17 cellular contexts compared by ENCODE assay signal in the genomic region with DNA sequence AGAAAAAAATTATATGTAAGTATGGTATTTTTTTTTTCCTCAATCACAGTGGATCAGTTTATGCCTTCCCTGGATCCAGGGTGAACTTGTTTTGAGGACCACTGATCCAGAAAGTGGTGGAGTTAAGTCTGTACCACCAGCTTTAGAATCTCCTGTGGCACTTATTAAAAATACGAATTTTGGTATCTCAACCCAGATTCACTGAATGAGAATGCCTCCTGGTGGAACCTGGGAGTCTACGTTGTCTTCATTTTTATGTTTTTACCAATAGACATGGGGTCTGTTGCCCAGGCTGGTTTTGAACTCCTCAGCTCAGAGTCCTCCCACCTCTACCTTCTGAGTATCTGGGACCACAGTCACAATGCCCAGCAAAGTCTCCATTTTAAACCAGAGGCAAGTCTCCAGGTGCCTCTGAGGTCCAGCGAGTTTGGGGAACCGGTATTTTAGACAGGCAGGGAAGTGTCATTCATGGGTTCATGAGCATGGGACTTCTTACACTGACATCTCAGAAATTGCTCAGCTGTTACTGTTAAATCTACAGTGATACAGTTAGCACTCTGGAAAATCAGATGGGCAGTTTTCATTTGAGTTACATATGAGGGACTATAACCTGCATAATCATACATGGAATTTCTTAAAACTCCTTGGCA.
"Had no signal": no experiment of that assay in that cellular context is flagged by ENCODE, and none has a peak within 500 bp of the region (broad histone marks: within the 10 kb centered on the region; RNA-seq: fewer than 3 reads in every experiment).

No MANE protein-coding gene starts in this region.

- H3K36me3 ChIP-seq: spleen, stomach, thoracic aorta had no signal

- H3K9me3 Mint-ChIP-seq: activated naive CD4-positive, alpha-beta T cell treated with anti-CD3 and anti-CD28 coated beads for 36 hours; activated naive CD8-positive, alpha-beta T cell treated with anti-CD3 and anti-CD28 coated beads, Interleukin-2, amount 50 U/mL, for 24 hours; activated T-helper 2 cell treated with anti-CD3 and anti-CD28 coated beads, Interferon-gamma antibody, Interleukin-2, Interleukin-4, amounts not matched to agents 10 μg/mL and 5 μg/mL and 100 μg/mL, durations not matched to agents 14 hours and 24 hours and 36 hours; mesothelial cell of epicardium; neural crest cell had no signal

- H3K9me3 ChIP-seq: spleen, stomach, thoracic aorta had no signal

- H3K4me3 Mint-ChIP-seq: activated naive CD4-positive, alpha-beta T cell treated with anti-CD3 and anti-CD28 coated beads for 36 hours; activated naive CD8-positive, alpha-beta T cell treated with anti-CD3 and anti-CD28 coated beads, Interleukin-2, amount 50 U/mL, for 24 hours; mesothelial cell of epicardium; neural crest cell had no signal

- H3K27me3 ChIP-seq: spleen, stomach had no signal

- DNase-seq: activated CD4-positive, alpha-beta T cell treated with anti-CD3 and anti-CD28 coated beads for 1 hour; activated CD4-positive, alpha-beta T cell treated with anti-CD3 and anti-CD28 coated beads, Interleukin-2, amount 50 U/mL, for 4 hours; activated naive CD4-positive, alpha-beta T cell treated with anti-CD3 and anti-CD28 coated beads for 36 hours; activated naive CD8-positive, alpha-beta T cell treated with anti-CD3 and anti-CD28 coated beads, Interleukin-2, amount 50 U/mL, for 24 hours; activated T-cell treated with anti-CD3 and anti-CD28 coated beads for 4 hours; aorta; effector CD8-positive, alpha-beta T cell; foreskin fibroblast; glutamatergic neuron; spleen; stomach; T1000 had no signal

- H3K36me3 Mint-ChIP-seq: mesothelial cell of epicardium had no signal

- H3K27ac Mint-ChIP-seq: activated naive CD4-positive, alpha-beta T cell treated with anti-CD3 and anti-CD28 coated beads for 36 hours; activated naive CD8-positive, alpha-beta T cell treated with anti-CD3 and anti-CD28 coated beads, Interleukin-2, amount 50 U/mL, for 24 hours; activated T-helper 2 cell treated with anti-CD3 and anti-CD28 coated beads, Interferon-gamma antibody, Interleukin-2, Interleukin-4, amounts not matched to agents 10 μg/mL and 5 μg/mL and 100 μg/mL, durations not matched to agents 14 hours and 24 hours and 36 hours had no signal

- H3K4me3 ChIP-seq: spleen, stomach, thoracic aorta had no signal

- H3K27me3 Mint-ChIP-seq: activated naive CD8-positive, alpha-beta T cell treated with anti-CD3 and anti-CD28 coated beads, Interleukin-2, amount 50 U/mL, for 24 hours had no signal

- ATAC-seq: activated naive CD8-positive, alpha-beta T cell treated with anti-CD3 and anti-CD28 coated beads, Interleukin-2, amount 50 U/mL, for 24 hours; sciatic nerve had no signal

- H3K27ac ChIP-seq: spleen, stomach, thoracic aorta had no signal
